In the genomic region with DNA sequence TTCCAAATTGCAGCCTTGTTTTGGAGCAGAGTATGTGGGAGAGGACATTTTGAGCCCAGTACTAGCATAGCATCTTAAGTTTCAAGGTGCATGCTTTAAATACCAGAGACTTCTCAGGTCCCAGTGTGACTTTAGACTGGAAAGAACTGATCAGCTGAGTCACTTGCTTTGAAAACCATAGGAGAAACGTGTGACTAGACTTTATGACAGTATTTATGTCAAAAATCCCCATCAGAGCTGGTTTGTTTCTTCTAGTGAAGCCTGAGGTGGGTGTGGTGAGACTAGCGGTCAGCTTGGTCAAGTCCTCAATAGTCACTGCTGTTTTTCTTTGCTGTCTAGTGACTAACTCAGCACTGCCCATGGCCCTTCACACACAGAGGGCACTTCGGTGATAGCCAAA, we compare ENCODE assay signal across 1 cellular context.
TF ChIP-seq lines count a peak whose summit lies in the region.

No MANE protein-coding gene starts in this region.

TF ChIP-seq in GM23338, 12 proteins besides CTCF, POLR2A, EP300 and RAD21:
- no peak for TF ChIP-seq ZNF114 (CRISPR knock-in tag; IDR thresholded peaks at IDR 0.05)
